8 cellular contexts compared by ENCODE assay signal in the genomic region with DNA sequence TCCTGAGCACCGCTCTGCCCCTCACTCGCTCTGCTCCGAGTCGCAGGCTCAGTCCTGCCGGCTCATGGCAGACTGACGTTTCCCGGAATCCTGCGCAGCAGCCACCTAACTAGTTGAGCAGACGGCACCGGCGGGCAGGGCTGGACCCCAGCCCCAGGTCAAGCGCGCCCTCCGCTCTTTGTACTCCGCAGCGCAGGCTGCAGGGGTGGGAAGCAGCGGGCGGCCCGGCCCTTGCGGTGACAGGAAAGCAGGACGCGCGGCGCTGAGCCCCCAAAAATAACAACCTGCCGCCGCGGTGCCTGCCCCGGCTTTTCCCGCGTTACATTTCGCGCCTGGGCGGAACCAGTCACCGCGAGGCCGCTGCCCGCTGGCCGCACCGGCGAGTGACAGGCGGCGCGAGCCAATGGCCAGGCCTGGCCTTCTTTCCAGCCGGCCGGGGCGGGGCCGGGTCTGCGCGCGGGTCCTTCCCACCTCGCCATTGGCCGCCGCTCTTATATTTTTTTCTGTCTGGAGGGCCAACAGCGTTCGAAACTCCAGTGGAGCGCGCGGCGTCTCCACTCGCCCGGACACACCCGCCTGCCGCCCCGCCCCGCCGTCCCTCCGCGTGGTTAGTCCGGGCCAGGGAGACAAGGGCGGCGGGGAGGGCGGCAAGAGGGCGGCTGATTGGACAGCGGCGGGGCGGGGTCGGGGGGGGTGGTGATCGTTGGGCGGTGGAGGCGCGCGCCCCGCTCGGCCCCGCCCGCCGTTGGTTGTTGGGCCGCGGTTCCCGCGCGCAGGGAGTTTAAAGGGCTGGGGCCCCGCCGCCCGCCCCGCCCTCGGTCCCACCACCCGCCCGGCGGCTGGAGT. TPM values are rescaled to one million over a fixed set of nuclear protein-coding genes. Genes with fewer than 3 reads are reported as not detected.
DNase-seq lines count a peak whose midpoint lies in the region; ATAC-seq, FAIRE-seq and TF ChIP-seq lines count a peak whose summit lies in the region.

A gene (minus strand): TSS at position 297 of the 846 bp plus-strand sequence. CDS start 338 bp downstream, outside the sequence.

- no peak for TF ChIP-seq CTCF in GM06990 (IDR thresholded peaks at IDR 0.05; ENCODE audit: insufficient read depth, low read length, poor library complexity, severe bottlenecking)
- no peak for TF ChIP-seq CTCF in NB4 (IDR thresholded peaks at IDR 0.05; ENCODE audit: low read depth, low read length)
- no peak for TF ChIP-seq CTCF in suprapubic skin (IDR thresholded peaks at IDR 0.05)

- H3K27me3 Mint-ChIP-seq in activated naive CD4-positive, alpha-beta T cell treated with anti-CD3 and anti-CD28 coated beads for 36 hours (ENCODE audit: low read depth): no peaks in the 10 kb centered on the region

- peak within 1 kb of the TSS; percentile 84 for H3K4me3 Mint-ChIP-seq in activated naive CD4-positive, alpha-beta T cell treated with anti-CD3 and anti-CD28 coated beads for 36 hours

- H3K27me3 ChIP-seq in GM06990 (replicated peaks; ENCODE audit: control insufficient read depth, insufficient read depth, low read length) (no peaks in the 10 kb centered on the region), suprapubic skin (no peaks in the 10 kb centered on the region)

- TF ChIP-seq POLR2A in NB4 (IDR thresholded peaks at IDR 0.05; ENCODE audit: extremely low read depth, insufficient read length) (peak; percentile 60), suprapubic skin (IDR thresholded peaks at IDR 0.05) (no peak)

- CTCF ChIA-PET in activated naive CD4-positive, alpha-beta T cell treated with anti-CD3 and anti-CD28 coated beads for 36 hours (lab: Charles Lee): interaction anchor here (1.2 kb wide), 1 partner anchor 24 kb away, joined by 5 read pairs; no protein-coding TSS in a partner anchor

- H3K4me1 ChIP-seq in suprapubic skin: peaks cover 40% of the 10 kb centered on the region

- no peak for TF ChIP-seq EP300 in suprapubic skin (IDR thresholded peaks at IDR 0.05)

- intact Hi-C loops in activated naive CD4-positive, alpha-beta T cell treated with anti-CD3 and anti-CD28 coated beads for 36 hours (cut with micrococcal nuclease): loop anchor here (1.0 to 10.0 kb wide), 10 partner anchors 32 to 1101 kb away; a partner anchor contains a TSS

- DNase-seq in GM06990 (ENCODE audit: extremely low read depth, insufficient read length): peak; percentile 99
- peak; percentile 98 for DNase-seq in NB4 (ENCODE audit: low read depth)
- DNase-seq in SK-N-DZ (ENCODE audit: low spot score): peak; percentile 96
- DNase-seq in activated naive CD4-positive, alpha-beta T cell treated with anti-CD3 and anti-CD28 coated beads for 36 hours: peak; percentile 94
- DNase-seq in frontal cortex (ENCODE audit: low spot score in 2 of 2): peak; percentile 95 to 97
- DNase-seq in nucleus accumbens (lab: John Stamatoyannopoulos, UW): peak; percentile 50 to 99 (median 94)
- peak; percentile 98 to 99 for DNase-seq in suprapubic skin (ENCODE audit: low spot score in 2 of 2)

- peak within 1 kb of the TSS; percentile 93 for H3K4me3 ChIP-seq in GM06990 (replicated peaks; ENCODE audit: low read depth, low read length)
- peak within 1 kb of the TSS; percentile 98 for H3K4me3 ChIP-seq in NB4 (ENCODE audit: low read depth, low read length)
- peak within 1 kb of the TSS; percentile 88 for H3K4me3 ChIP-seq in suprapubic skin

- no peak for FAIRE-seq in frontal cortex (lab: Jason Lieb, UNC)

- H3K9me3 Mint-ChIP-seq in activated naive CD4-positive, alpha-beta T cell treated with anti-CD3 and anti-CD28 coated beads for 36 hours: no peaks in the 10 kb centered on the region

- peak within 1 kb of the TSS; percentile 91 for H3K27ac Mint-ChIP-seq in activated naive CD4-positive, alpha-beta T cell treated with anti-CD3 and anti-CD28 coated beads for 36 hours

- peak; percentile 59 for ATAC-seq in HG02571 (IDR thresholded peaks at IDR 0.05; ENCODE audit: unreplicated experiment)

- no peaks in the 10 kb centered on the region for H3K9me3 ChIP-seq in suprapubic skin

- H3K36me3 ChIP-seq in GM06990 (ENCODE audit: control insufficient read depth, insufficient read depth, low read length) (no peaks in the 10 kb centered on the region), suprapubic skin (no peaks in the 10 kb centered on the region)

- peaks cover 40% of the 10 kb centered on the region for H3K4me1 Mint-ChIP-seq in activated naive CD4-positive, alpha-beta T cell treated with anti-CD3 and anti-CD28 coated beads for 36 hours (ENCODE audit: low read depth)

- H3K27ac ChIP-seq in suprapubic skin: peak within 1 kb of the TSS; percentile 98

- 0% methylated on average over 18 of the region's 100 CpGs for WGBS in suprapubic skin

- peaks cover 14% of the 10 kb centered on the region for H3K36me3 Mint-ChIP-seq in activated naive CD4-positive, alpha-beta T cell treated with anti-CD3 and anti-CD28 coated beads for 36 hours (ENCODE audit: low read depth)

RNA-seq across cellular contexts. Expression of the gene that starts here (rescaled TPM):
- polyA plus RNA-seq in SK-N-DZ (2014; cell fraction: cytosol; rRNA removed): 10.9 and 15.7 TPM in 2 replicates
- 20.0 and 23.0 TPM in 2 replicates for polyA plus RNA-seq in SK-N-DZ (2014; cell fraction: nucleus; rRNA removed)
- total RNA-seq in activated naive CD4-positive, alpha-beta T cell treated with anti-CD3 and anti-CD28 coated beads for 36 hours: 10 to 100 TPM; 35.8 to 36.1 TPM
- 4.1 TPM for total RNA-seq in frontal cortex
- total RNA-seq in suprapubic skin: 1 to 10 TPM; 1.9 to 7.0 (median 3.0) TPM

Comparison
In these comparisons a context has a peak if more than half of its experiments do, and no peak if none do; other contexts are left out.
1. Peak in every context shown above with its lines: DNase-seq, ATAC-seq, H3K4me3 ChIP-seq and H3K27ac ChIP-seq.